Comparison of ENCODE assay signal across 8 cellular contexts in genomic region chr4:183505556-183506388, GRCh38. TPM values are rescaled to one million over a fixed set of nuclear protein-coding genes. Genes with fewer than 3 reads are reported as not detected.
DNase-seq lines count a peak whose midpoint lies in the region; ATAC-seq and TF ChIP-seq lines count a peak whose summit lies in the region.

No MANE protein-coding gene starts in this region.

- H3F3A ChIP-seq in GM23248 (ENCODE audit: insufficient read depth) (peaks cover 11% of the 10 kb centered on the region; the same call in 1 of the 2 replicates), neural progenitor cell (ENCODE audit: low read depth) (peaks cover 26% of the 10 kb centered on the region)

- no peaks in the 10 kb centered on the region for H3K9me3 Mint-ChIP-seq in neural progenitor cell

- H3K9me2 ChIP-seq in GM23248 (ENCODE audit: insufficient read depth) = no peaks in the 10 kb centered on the region

- H3K79me2 ChIP-seq in GM23248 (ENCODE audit: insufficient read depth) (peaks cover 80% of the 10 kb centered on the region), neural progenitor cell (ENCODE audit: low read depth) (peaks cover 71% of the 10 kb centered on the region)

- no peaks in the 10 kb centered on the region for H3K27me3 Mint-ChIP-seq in neural progenitor cell (ENCODE audit: insufficient read depth, low read depth)

- peak overlapping the region; percentile 91 for H3K27ac ChIP-seq in GM23248
- peak overlapping the region; percentile 96 for H3K27ac ChIP-seq in KOPT-K1 (ENCODE audit: low read depth, low read length, poor library complexity, severe bottlenecking)
- peak overlapping the region; percentile 87 for H3K27ac ChIP-seq in foreskin keratinocyte
- peak overlapping the region; percentile 91 for H3K27ac ChIP-seq in neural progenitor cell
- H3K27ac ChIP-seq in stomach smooth muscle (ENCODE audit: low read length) = peak overlapping the region; percentile 88

- ATAC-seq in foreskin keratinocyte = peak; percentile 54

- WGBS in GM23248 (ENCODE audit: low coverage in 1 of 2, low lambda C conversion rate in 2 of 2, missing lambda C conversion rate in 2 of 2), 2 experiments = 1% methylated on average over 47 to 70 of the region's 83 CpGs

- in situ Hi-C loops in GM23248 (cut with MboI) = no loop called here

- H3K9ac ChIP-seq in ES-I3 (ENCODE audit: low read depth, low read length) = peak overlapping the region; percentile 97
- H3K9ac ChIP-seq in GM23248 = peak overlapping the region; percentile 90
- H3K9ac ChIP-seq in neural progenitor cell = peak overlapping the region; percentile 70
- peak overlapping the region; percentile 77 to 86 for H3K9ac ChIP-seq in stomach smooth muscle (ENCODE audit: low read length in 2 of 2)

- H3K4me1 ChIP-seq in ES-I3 (ENCODE audit: insufficient read depth, low read length) (peaks cover 7% of the 10 kb centered on the region; the same call in 1 of the 2 replicates), GM23248 (ENCODE audit: insufficient read depth) (peaks cover 27% of the 10 kb centered on the region), foreskin keratinocyte (peaks cover 21% of the 10 kb centered on the region), neural progenitor cell (peaks cover 19% of the 10 kb centered on the region), stomach smooth muscle (ENCODE audit: control insufficient read depth, insufficient read depth, low read length) (peaks cover 8% of the 10 kb centered on the region)

- peak overlapping the region; percentile 87 for H3K27ac Mint-ChIP-seq in neural progenitor cell

- peak overlapping the region; percentile 90 for H3K4me2 ChIP-seq in GM23248 (ENCODE audit: unreplicated experiment)
- H3K4me2 ChIP-seq in neural progenitor cell = peak overlapping the region; percentile 80

- peaks cover 20% of the 10 kb centered on the region for H3K4me1 Mint-ChIP-seq in neural progenitor cell

- H3K36me3 ChIP-seq in ES-I3 (ENCODE audit: insufficient read depth, low read length) = no peaks in the 10 kb centered on the region; the same call in 1 of the 2 replicates
- H3K36me3 ChIP-seq in GM23248 (ENCODE audit: low read depth) = peaks cover 8% of the 10 kb centered on the region; the same call in 1 of the 2 replicates
- H3K36me3 ChIP-seq in KOPT-K1 (ENCODE audit: insufficient read depth, low read length) = peaks cover 8% of the 10 kb centered on the region
- H3K36me3 ChIP-seq in neural progenitor cell = no peaks in the 10 kb centered on the region
- H3K36me3 ChIP-seq in stomach smooth muscle (ENCODE audit: control insufficient read depth in 2 of 2, insufficient read depth in 2 of 2, low read length in 2 of 2) = peaks cover 2 to 7% of the 10 kb centered on the region in 2 donors

- peaks cover 8% of the 10 kb centered on the region for H3K36me3 Mint-ChIP-seq in neural progenitor cell

- H3K9me3 ChIP-seq in ES-I3 (ENCODE audit: control insufficient read depth, insufficient read depth, low read length) (no peaks in the 10 kb centered on the region), GM23248 (ENCODE audit: low read depth) (no peaks in the 10 kb centered on the region), KOPT-K1 (ENCODE audit: insufficient read depth, low read length, poor library complexity, severe bottlenecking) (no peaks in the 10 kb centered on the region), neural progenitor cell (ENCODE audit: low read depth) (no peaks in the 10 kb centered on the region), stomach smooth muscle (ENCODE audit: control insufficient read depth in 2 of 2, low read length in 2 of 2) (no peaks in the 10 kb centered on the region)

- H3K4me3 ChIP-seq in GM23248 = peak overlapping the region; percentile 94
- peak overlapping the region; percentile 92 for H3K4me3 ChIP-seq in neural progenitor cell
- H3K4me3 ChIP-seq in stomach smooth muscle (ENCODE audit: low read length in 2 of 2) = peak overlapping the region; percentile 82 to 95

- DNase-seq in GM23248 (peak; percentile 96), foreskin keratinocyte (peak; percentile 66 to 79), neural progenitor cell (ENCODE audit: low spot score) (peak; percentile 93)
- DNase-seq in activated naive CD4-positive, alpha-beta T cell (lab: John Stamatoyannopoulos, UW) = peak; percentile 73 to 90 (median 86)

- H2AFZ ChIP-seq in GM23248 (peak overlapping the region; percentile 85), neural progenitor cell (replicated peaks) (peak overlapping the region; percentile 75)

- no peaks in the 10 kb centered on the region for H4K20me1 ChIP-seq in GM23248 (ENCODE audit: insufficient read depth)
- peaks cover 30% of the 10 kb centered on the region for H4K20me1 ChIP-seq in neural progenitor cell (ENCODE audit: low read depth)

- peak; percentile 82 for TF ChIP-seq POLR2A in Raji (IDR thresholded peaks at IDR 0.05; ENCODE audit: insufficient read depth, low read depth, low read length)

- TF ChIP-seq CTCF in foreskin keratinocyte (conservative IDR thresholded peaks at IDR 0.05) (no peak), neural progenitor cell (IDR thresholded peaks at IDR 0.05) (no peak)

- H3K4me3 Mint-ChIP-seq in neural progenitor cell = peak overlapping the region; percentile 96

- no peaks in the 10 kb centered on the region for H3K27me3 ChIP-seq in GM23248 (replicated peaks; ENCODE audit: insufficient read depth)
- H3K27me3 ChIP-seq in foreskin keratinocyte = no peaks in the 10 kb centered on the region
- H3K27me3 ChIP-seq in neural progenitor cell = no peaks in the 10 kb centered on the region
- H3K27me3 ChIP-seq in stomach smooth muscle (ENCODE audit: control insufficient read depth in 1 of 2, insufficient read depth in 2 of 2, low read length in 2 of 2) = no peaks in the 10 kb centered on the region

RNA-seq across cellular contexts. Expression of gene ING2, which starts 0.9 kb away (rescaled TPM):
- 6.4 and 12.2 TPM in 2 replicates for total RNA-seq in GM23248 (2014; rRNA removed; shearing (Covaris generic))
- polyA plus RNA-seq in GM23248 (2016; fragmentation: Nextera tagmentation; extraction: Ambion mirVana) = 20.5 and 22.8 TPM in 2 replicates
- total RNA-seq in foreskin keratinocyte = 18.5 and 23.3 TPM in 2 replicates
- polyA plus RNA-seq in foreskin keratinocyte = 21.2 and 27.9 TPM in 2 replicates
- 20.9 and 38.0 TPM in 2 replicates for total RNA-seq in neural progenitor cell (ENCODE audit: low replicate concordance)

Comparison
In these comparisons a context has a peak if more than half of its experiments do, and no peak if none do; other contexts are left out.
1. Peak in every context shown above with its lines: DNase-seq, ATAC-seq, H3K4me3 ChIP-seq and H3K27ac ChIP-seq.